ENCODE assay signal across 32 cellular contexts in genomic region chr14:100188392-100189030, GRCh38. TPM values are rescaled to one million over a fixed set of nuclear protein-coding genes. Genes with fewer than 3 reads are reported as not detected.
"Had no signal": no experiment of that assay in that cellular context is flagged by ENCODE, and none has a peak within 500 bp of the region (broad histone marks: within the 10 kb centered on the region; RNA-seq: fewer than 3 reads in every experiment).

No MANE protein-coding gene starts in this region.

- ATAC-seq: activated CD4-positive, CD25-positive, alpha-beta regulatory T cell treated with anti-CD3 and anti-CD28 coated beads, Interleukin-2, amount 50 U/mL, for 24 hours; activated CD8-positive, alpha-beta T cell treated with anti-CD3 and anti-CD28 coated beads for 36 hours; activated naive CD8-positive, alpha-beta T cell treated with anti-CD3 and anti-CD28 coated beads, Interleukin-2, amount 50 U/mL, for 24 hours; body of pancreas; T-helper 17 cell had no signal

- H3K36me3 Mint-ChIP-seq: activated naive CD4-positive, alpha-beta T cell treated with anti-CD3 and anti-CD28 coated beads, Interleukin-2, amount 50 U/mL, for 24 hours; activated naive CD8-positive, alpha-beta T cell treated with anti-CD3 and anti-CD28 coated beads for 36 hours had no signal

- H3K27me3 ChIP-seq: adrenal gland, body of pancreas had no signal

- H3K27ac ChIP-seq: adrenal gland, body of pancreas, epithelial cell of prostate, WERI-Rb-1 had no signal

- DNase-seq: activated B cell treated with CpG ODN at 0.5 μM for 24 hours; activated CD4-positive, alpha-beta T cell treated with anti-CD3 and anti-CD28 coated beads for 48 hours; activated CD4-positive, alpha-beta T cell treated with anti-CD3 and anti-CD28 coated beads, Interleukin-2, amount 50 U/mL, for 1 hour; activated CD4-positive, alpha-beta T cell treated with anti-CD3 and anti-CD28 coated beads, Interleukin-2, amount 50 U/mL, for 48 hours; activated CD8-positive, alpha-beta memory T cell treated with anti-CD3 and anti-CD28 coated beads for 24 hours; activated CD8-positive, alpha-beta T cell treated with anti-CD3 and anti-CD28 coated beads for 36 hours; activated effector memory CD4-positive, alpha-beta T cell treated with anti-CD3 and anti-CD28 coated beads, Interleukin-2, amount 50 U/mL, for 16 hours; activated naive CD4-positive, alpha-beta T cell treated with anti-CD3 and anti-CD28 coated beads for 36 hours; activated naive CD8-positive, alpha-beta T cell treated with anti-CD3 and anti-CD28 coated beads for 36 hours; activated naive CD8-positive, alpha-beta T cell treated with anti-CD3 and anti-CD28 coated beads, Interleukin-2, amount 50 U/mL, for 24 hours; activated T-cell treated with anti-CD3 and anti-CD28 coated beads, Interleukin-2, amount 50 U/mL, for 48 hours; adrenal gland; amygdala; aorta; body of pancreas; caudate nucleus; cortex of kidney; dermis blood vessel endothelial cell; effector CD8-positive, alpha-beta T cell; foreskin fibroblast; head of caudate nucleus; T-helper 1 cell; T-helper 17 cell; T1000; WERI-Rb-1 had no signal

- H3K9me3 ChIP-seq: adrenal gland, body of pancreas had no signal

- H3K36me3 ChIP-seq: adrenal gland, WERI-Rb-1 had no signal

- H3K9me3 Mint-ChIP-seq: activated B cell treated with CpG ODN at 0.5 μM for 24 hours; activated CD8-positive, alpha-beta T cell treated with anti-CD3 and anti-CD28 coated beads for 36 hours; activated naive CD4-positive, alpha-beta T cell treated with anti-CD3 and anti-CD28 coated beads for 36 hours; activated naive CD4-positive, alpha-beta T cell treated with anti-CD3 and anti-CD28 coated beads, Interleukin-2, amount 50 U/mL, for 24 hours; activated naive CD8-positive, alpha-beta T cell treated with anti-CD3 and anti-CD28 coated beads for 36 hours; activated naive CD8-positive, alpha-beta T cell treated with anti-CD3 and anti-CD28 coated beads, Interleukin-2, amount 50 U/mL, for 24 hours; activated T-helper 1 cell treated with anti-CD3 and anti-CD28 coated beads, Interleukin-12 subunit alpha, Interleukin-12 subunit beta, Interleukin-2, Interleukin-4 antibody, amounts not matched to agents 30 ng/mL and 10 ng/mL and 1 ng/mL, durations not matched to agents 14 hours and 24 hours and 36 hours; activated T-helper 2 cell treated with anti-CD3 and anti-CD28 coated beads, Interferon-gamma antibody, Interleukin-2, Interleukin-4, amounts not matched to agents 10 μg/mL and 5 μg/mL and 100 μg/mL, durations not matched to agents 14 hours and 24 hours and 36 hours; T-helper 2 cell treated with Interferon-gamma antibody and Interleukin-4, amounts not matched to agents 5 μg/mL and 100 μg/mL, for 36 hours had no signal

- H3K4me3 ChIP-seq: adrenal gland, body of pancreas had no signal

- H3K27me3 Mint-ChIP-seq: activated B cell treated with CpG ODN at 0.5 μM for 24 hours; activated CD8-positive, alpha-beta T cell treated with anti-CD3 and anti-CD28 coated beads for 36 hours; activated naive CD4-positive, alpha-beta T cell treated with anti-CD3 and anti-CD28 coated beads, Interleukin-2, amount 50 U/mL, for 24 hours; activated naive CD8-positive, alpha-beta T cell treated with anti-CD3 and anti-CD28 coated beads for 36 hours; activated naive CD8-positive, alpha-beta T cell treated with anti-CD3 and anti-CD28 coated beads, Interleukin-2, amount 50 U/mL, for 24 hours; T-helper 17 cell had no signal

- H3K27ac Mint-ChIP-seq: activated B cell treated with CpG ODN at 0.5 μM for 24 hours; activated CD8-positive, alpha-beta T cell treated with anti-CD3 and anti-CD28 coated beads for 36 hours; activated naive CD4-positive, alpha-beta T cell treated with anti-CD3 and anti-CD28 coated beads for 36 hours; activated naive CD4-positive, alpha-beta T cell treated with anti-CD3 and anti-CD28 coated beads, Interleukin-2, amount 50 U/mL, for 24 hours; activated naive CD8-positive, alpha-beta T cell treated with anti-CD3 and anti-CD28 coated beads for 36 hours; activated naive CD8-positive, alpha-beta T cell treated with anti-CD3 and anti-CD28 coated beads, Interleukin-2, amount 50 U/mL, for 24 hours; activated T-helper 1 cell treated with anti-CD3 and anti-CD28 coated beads, Interleukin-12 subunit alpha, Interleukin-12 subunit beta, Interleukin-2, Interleukin-4 antibody, amounts not matched to agents 30 ng/mL and 10 ng/mL and 1 ng/mL, durations not matched to agents 14 hours and 24 hours and 36 hours; activated T-helper 2 cell treated with anti-CD3 and anti-CD28 coated beads, Interferon-gamma antibody, Interleukin-2, Interleukin-4, amounts not matched to agents 10 μg/mL and 5 μg/mL and 100 μg/mL, durations not matched to agents 14 hours and 24 hours and 36 hours; T-helper 17 cell; T-helper 2 cell treated with Interferon-gamma antibody and Interleukin-4, amounts not matched to agents 5 μg/mL and 100 μg/mL, for 36 hours had no signal

- H3K4me3 Mint-ChIP-seq: activated B cell treated with CpG ODN at 0.5 μM for 24 hours; activated CD8-positive, alpha-beta T cell treated with anti-CD3 and anti-CD28 coated beads for 36 hours; activated naive CD4-positive, alpha-beta T cell treated with anti-CD3 and anti-CD28 coated beads for 36 hours; activated naive CD4-positive, alpha-beta T cell treated with anti-CD3 and anti-CD28 coated beads, Interleukin-2, amount 50 U/mL, for 24 hours; activated naive CD8-positive, alpha-beta T cell treated with anti-CD3 and anti-CD28 coated beads for 36 hours; activated naive CD8-positive, alpha-beta T cell treated with anti-CD3 and anti-CD28 coated beads, Interleukin-2, amount 50 U/mL, for 24 hours; activated T-helper 1 cell treated with anti-CD3 and anti-CD28 coated beads, Interleukin-12 subunit alpha, Interleukin-12 subunit beta, Interleukin-2, Interleukin-4 antibody, amounts not matched to agents 30 ng/mL and 10 ng/mL and 1 ng/mL, durations not matched to agents 14 hours and 24 hours and 36 hours; T-helper 17 cell; T-helper 2 cell treated with Interferon-gamma antibody and Interleukin-4, amounts not matched to agents 5 μg/mL and 100 μg/mL, for 36 hours had no signal

RNA-seq across cellular contexts. Expression of gene DEGS2, which starts 29.1 kb away (rescaled TPM):
- total RNA-seq: endothelial cell of umbilical vein had no signal
